ENCODE assay signal across 1 cellular context in genomic region chr19:5595129-5595528, GRCh38.
TF ChIP-seq lines count a peak whose summit lies in the region.

No MANE protein-coding gene starts in this region.

TF ChIP-seq in WTC11, 78 proteins besides CTCF, POLR2A, EP300 and RAD21 (continued from another document):
- TF ChIP-seq ZNF281 (CRISPR knock-in tag; IDR thresholded peaks at IDR 0.05): no peak
